Comparison of ENCODE assay signal across 23 cellular contexts in genomic region chr6:17972978-17973622, GRCh38. TPM values are rescaled to one million over a fixed set of nuclear protein-coding genes. Genes with fewer than 3 reads are reported as not detected.
DNase-seq lines count a peak whose midpoint lies in the region; ATAC-seq, FAIRE-seq and TF ChIP-seq lines count a peak whose summit lies in the region.
"Had no signal": no experiment of that assay in that cellular context is flagged by ENCODE, and none has a peak within 500 bp of the region (broad histone marks: within the 10 kb centered on the region; RNA-seq: fewer than 3 reads in every experiment).

No MANE protein-coding gene starts in this region.

- peak overlapping the region; percentile 81 for H3K27ac Mint-ChIP-seq in nephron progenitor cell
- H3K27ac Mint-ChIP-seq: activated naive CD4-positive, alpha-beta T cell treated with anti-CD3 and anti-CD28 coated beads for 36 hours; CD8-positive, alpha-beta memory T cell; T-helper 1 cell treated with Interleukin-12 subunit alpha and Interleukin-12 subunit beta and Interleukin-4 antibody, amounts not matched to agents 30 μg/mL and 1 μg/mL, for 36 hours had no signal

- peaks cover 10% of the 10 kb centered on the region for H3K9me3 Mint-ChIP-seq in nephron progenitor cell
- H3K9me3 Mint-ChIP-seq: activated naive CD4-positive, alpha-beta T cell treated with anti-CD3 and anti-CD28 coated beads for 36 hours; CD8-positive, alpha-beta memory T cell; T-helper 1 cell treated with Interleukin-12 subunit alpha and Interleukin-12 subunit beta and Interleukin-4 antibody, amounts not matched to agents 30 μg/mL and 1 μg/mL, for 36 hours; type B pancreatic cell had no signal

- FAIRE-seq in urothelium cell line (lab: Jason Lieb, UNC), result no peak

- H3K36me3 Mint-ChIP-seq in nephron progenitor cell (ENCODE audit: low read depth), result peaks cover 14% of the 10 kb centered on the region
- H3K36me3 Mint-ChIP-seq: CD8-positive, alpha-beta memory T cell had no signal

- peaks cover 31% of the 10 kb centered on the region for H3K4me1 ChIP-seq in A673 (ENCODE audit: insufficient read depth, low read length, poor library complexity, severe bottlenecking)
- peaks cover 4 to 73% (median 58%) of the 10 kb centered on the region in 12 donors for H3K4me1 ChIP-seq in heart left ventricle
- H3K4me1 ChIP-seq: body of pancreas had no signal

- ATAC-seq in heart left ventricle, result peak; percentile 69 to 77 (median 77)
- ATAC-seq: body of pancreas, lower lobe of right lung had no signal

- POLR2A ChIA-PET in A673 (lab: Charles Lee; ENCODE audit: low non-redundant PET), result no interaction called here

- TF ChIP-seq CTCF in A673 (conservative IDR thresholded peaks at IDR 0.05; ENCODE audit: low read depth, low read length) (no peak), VCaP (conservative IDR thresholded peaks at IDR 0.05) (no peak), heart left ventricle (IDR thresholded peaks at IDR 0.05) (no peak), nephron progenitor cell (IDR thresholded peaks at IDR 0.05) (no peak)

- CTCF ChIA-PET in A673 (lab: Charles Lee), result no interaction called here

- H3K36me3 ChIP-seq in A673 (ENCODE audit: insufficient read depth, low read length, poor library complexity, severe bottlenecking) (no peaks in the 10 kb centered on the region), heart left ventricle (no peaks in the 10 kb centered on the region)
- H3K36me3 ChIP-seq: lower lobe of right lung had no signal

- WGBS in heart left ventricle, 4 donors, result 26 to 30% (median 26%) methylated on average over 5 of the region's 5 CpGs

- intact Hi-C loops in A673 (cut with micrococcal nuclease; ENCODE audit: unreplicated experiment), result no loop called here
- intact Hi-C loops in heart left ventricle (cut with DNase I), result loop anchor here in 1 of 10 donors (5.0 kb wide), 1 partner anchor 41 kb away; no protein-coding TSS in a partner anchor

- DNase-seq in A673 (ENCODE audit: low spot score) (no peak), heart left ventricle (no peak), nephron progenitor cell (no peak), urothelium cell line (ENCODE audit: low spot score) (no peak), NOMO-1 treated with DMSO at 0.1 percent for 48 hours (lab: John Stamatoyannopoulos, UW; ENCODE audit: unreplicated experiment) (no peak), DMS79 (lab: John Stamatoyannopoulos, UW) (no peak), NCI-H146 (lab: John Stamatoyannopoulos, UW) (no peak)
- DNase-seq: ACHN; activated CD4-positive, CD25-positive, alpha-beta regulatory T cell treated with anti-CD3 and anti-CD28 coated beads, Interleukin-2, amount 50 U/mL, for 72 hours; activated CD8-positive, alpha-beta memory T cell treated with anti-CD3 and anti-CD28 coated beads, Interleukin-2, amount 50 U/mL, for 48 hours; activated naive CD4-positive, alpha-beta T cell treated with anti-CD3 and anti-CD28 coated beads for 36 hours; body of pancreas; CD8-positive, alpha-beta memory T cell; effector CD4-positive, alpha-beta T cell; EL; foreskin fibroblast; H7; lower lobe of right lung; NCI-H748 treated with DMSO at 0.1 percent for 48 hours; RPMI8226 had no signal

- H3K27me3 Mint-ChIP-seq in nephron progenitor cell (ENCODE audit: low read depth, poor library complexity), result no peaks in the 10 kb centered on the region
- H3K27me3 Mint-ChIP-seq: type B pancreatic cell had no signal

- H3K4me3 ChIP-seq in A673 (ENCODE audit: low read depth, low read length, poor library complexity, severe bottlenecking), result no peak overlapping the region
- H3K4me3 ChIP-seq in heart left ventricle, result peak overlapping the region in 6 of 12 donors; percentile 2 to 16 (median 8)
- H3K4me3 ChIP-seq: body of pancreas, lower lobe of right lung had no signal

- peaks cover 19% of the 10 kb centered on the region for H3K4me1 Mint-ChIP-seq in nephron progenitor cell
- H3K4me1 Mint-ChIP-seq: CD8-positive, alpha-beta memory T cell had no signal

- BruUV-seq in A673 (replicated peaks; lab: Mats Ljungman, UMichigan), result no TSS peak

- no peak overlapping the region for H3K4me3 Mint-ChIP-seq in nephron progenitor cell
- H3K4me3 Mint-ChIP-seq: activated naive CD4-positive, alpha-beta T cell treated with anti-CD3 and anti-CD28 coated beads for 36 hours; CD8-positive, alpha-beta memory T cell; T-helper 1 cell treated with Interleukin-12 subunit alpha and Interleukin-12 subunit beta and Interleukin-4 antibody, amounts not matched to agents 30 μg/mL and 1 μg/mL, for 36 hours; type B pancreatic cell had no signal

- TF ChIP-seq POLR2A in heart left ventricle (IDR thresholded peaks at IDR 0.05), result no peak

- no peaks in the 10 kb centered on the region for H3K27me3 ChIP-seq in A673 (replicated peaks; ENCODE audit: insufficient read depth, low read depth, low read length, poor library complexity)
- H3K27me3 ChIP-seq in heart left ventricle, result no peaks in the 10 kb centered on the region
- H3K27me3 ChIP-seq: body of pancreas had no signal

- H3K27ac ChIP-seq in A673 (ENCODE audit: low read depth, low read length, poor library complexity, severe bottlenecking) (peak overlapping the region; percentile 36), VCaP (peak overlapping the region; percentile 33; the same call in 1 of the 2 replicates), heart left ventricle (peak overlapping the region; percentile 13 to 88 (median 57))
- H3K27ac ChIP-seq: body of pancreas, lower lobe of right lung had no signal

- no peaks in the 10 kb centered on the region for H3K9me3 ChIP-seq in A673 (ENCODE audit: low read depth, low read length, poor library complexity, severe bottlenecking)
- no peaks in the 10 kb centered on the region for H3K9me3 ChIP-seq in heart left ventricle
- H3K9me3 ChIP-seq: body of pancreas, lower lobe of right lung had no signal

RNA-seq across cellular contexts. Expression of gene KIF13A, which starts 14.3 kb away (rescaled TPM):
- 19.7 and 21.1 TPM in 2 replicates for total RNA-seq in A673 (2021)
- 100 to 1,000 TPM in 3 of 9 donors, 10 to 100 TPM in 6; 49.2 to 148 (median 85.1) TPM for total RNA-seq in heart left ventricle
- 10 to 100 TPM; 17.1 to 39.1 TPM for polyA plus RNA-seq in heart left ventricle
- total RNA-seq: activated naive CD4-positive, alpha-beta T cell treated with anti-CD3 and anti-CD28 coated beads for 36 hours had no signal
